In the genomic region with DNA sequence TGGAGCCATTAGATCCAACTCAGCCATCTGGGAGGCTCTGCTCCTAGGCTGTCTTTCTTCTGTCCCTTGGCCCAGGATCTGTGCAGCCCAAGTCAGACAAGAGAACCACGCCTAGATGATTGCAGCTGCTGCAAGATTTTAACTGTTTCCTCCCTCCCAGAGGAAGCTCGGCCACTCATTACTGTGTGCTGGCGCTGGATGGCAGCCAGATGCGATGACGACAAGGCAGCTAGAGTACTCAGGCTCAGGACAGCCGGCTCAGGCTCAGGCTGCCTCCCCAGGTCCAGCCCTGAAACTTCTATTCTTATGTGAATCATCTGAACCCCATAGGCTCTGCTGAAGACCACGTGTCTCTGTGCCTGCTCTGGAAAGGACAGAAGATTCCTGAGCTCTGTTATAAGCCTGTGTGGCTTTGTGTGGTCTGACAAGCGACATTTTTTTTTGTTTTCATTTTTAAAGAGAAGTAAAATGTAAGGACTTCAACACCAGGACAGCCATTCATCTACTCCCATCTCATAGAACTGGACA, we compare ENCODE assay signal across 1 cellular context.
A peak's percentile ranks its signal among the peaks of the same experiment; 100 is the strongest.
TF ChIP-seq lines count a peak whose summit lies in the region.

No MANE protein-coding gene starts in this region.

TF ChIP-seq in K562, 482 proteins besides CTCF, POLR2A, EP300 and RAD21 (continued from another document and continues in another):
- TF ChIP-seq, protein P1, sequence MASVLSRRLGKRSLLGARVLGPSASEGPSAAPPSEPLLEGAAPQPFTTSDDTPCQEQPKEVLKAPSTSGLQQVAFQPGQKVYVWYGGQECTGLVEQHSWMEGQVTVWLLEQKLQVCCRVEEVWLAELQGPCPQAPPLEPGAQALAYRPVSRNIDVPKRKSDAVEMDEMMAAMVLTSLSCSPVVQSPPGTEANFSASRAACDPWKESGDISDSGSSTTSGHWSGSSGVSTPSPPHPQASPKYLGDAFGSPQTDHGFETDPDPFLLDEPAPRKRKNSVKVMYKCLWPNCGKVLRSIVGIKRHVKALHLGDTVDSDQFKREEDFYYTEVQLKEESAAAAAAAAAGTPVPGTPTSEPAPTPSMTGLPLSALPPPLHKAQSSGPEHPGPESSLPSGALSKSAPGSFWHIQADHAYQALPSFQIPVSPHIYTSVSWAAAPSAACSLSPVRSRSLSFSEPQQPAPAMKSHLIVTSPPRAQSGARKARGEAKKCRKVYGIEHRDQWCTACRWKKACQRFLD (CRISPR knock-in tag; IDR thresholded peaks at IDR 0.05): no peak
- TF ChIP-seq, protein P2, sequence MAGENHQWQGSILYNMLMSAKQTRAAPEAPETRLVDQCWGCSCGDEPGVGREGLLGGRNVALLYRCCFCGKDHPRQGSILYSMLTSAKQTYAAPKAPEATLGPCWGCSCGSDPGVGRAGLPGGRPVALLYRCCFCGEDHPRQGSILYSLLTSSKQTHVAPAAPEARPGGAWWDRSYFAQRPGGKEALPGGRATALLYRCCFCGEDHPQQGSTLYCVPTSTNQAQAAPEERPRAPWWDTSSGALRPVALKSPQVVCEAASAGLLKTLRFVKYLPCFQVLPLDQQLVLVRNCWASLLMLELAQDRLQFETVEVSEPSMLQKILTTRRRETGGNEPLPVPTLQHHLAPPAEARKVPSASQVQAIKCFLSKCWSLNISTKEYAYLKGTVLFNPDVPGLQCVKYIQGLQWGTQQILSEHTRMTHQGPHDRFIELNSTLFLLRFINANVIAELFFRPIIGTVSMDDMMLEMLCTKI (IDR thresholded peaks at IDR 0.05; ENCODE audit: partially characterized antibody): no peak
- TF ChIP-seq RUNX1 (IDR thresholded peaks at IDR 0.05; ENCODE audit: low read depth) (no peak), ZC3H8 (IDR thresholded peaks at IDR 0.05) (no peak), SAFB2 (IDR thresholded peaks at IDR 0.05; ENCODE audit: borderline replicate concordance, low read depth, low read length, severe bottlenecking) (no peak), CHD4 (IDR thresholded peaks at IDR 0.05; ENCODE audit: insufficient read depth, insufficient replicate concordance, low read depth, low read length, poor library complexity, severe bottlenecking) (no peak), TAF9B (IDR thresholded peaks at IDR 0.05; ENCODE audit: partially characterized antibody) (no peak), PPARD (CRISPR knock-in tag; IDR thresholded peaks at IDR 0.05) (no peak), TCFL5 (CRISPR knock-in tag; conservative IDR thresholded peaks at IDR 0.05) (no peak), RCOR1 (IDR thresholded peaks at IDR 0.05; ENCODE audit: borderline replicate concordance in 1 of 2, low read depth in 2 of 2, low read length in 2 of 2) (peak in 1 of 2 experiments; percentile 79; a peak in 2 of 4 replicates), HDAC2 (IDR thresholded peaks at IDR 0.05) (peak; percentile 51; the same call in 1 of the 2 replicates), SOX6 (IDR thresholded peaks at IDR 0.05) (0 out of 2 replicates have a peak, but pooled peaks have one; percentile 51), WHSC1 (IDR thresholded peaks at IDR 0.05; ENCODE audit: low read length) (no peak), POLR2G (IDR thresholded peaks at IDR 0.05; ENCODE audit: low read depth, low read length) (no peak), PURB (CRISPR knock-in tag; IDR thresholded peaks at IDR 0.05; ENCODE audit: low read depth) (no peak), BHLHE40 (IDR thresholded peaks at IDR 0.05; ENCODE audit: low read length) (no peak), XRCC5 (IDR thresholded peaks at IDR 0.05; ENCODE audit: low read depth, low read length) (no peak), RBM22 (IDR thresholded peaks at IDR 0.05; ENCODE audit: low read depth, low read length, poor library complexity, severe bottlenecking) (no peak), CBX5 (IDR thresholded peaks at IDR 0.05; ENCODE audit: borderline replicate concordance, low read depth) (no peak), ZKSCAN1 (IDR thresholded peaks at IDR 0.05; ENCODE audit: low read depth, low read length) (no peak), KDM4B (IDR thresholded peaks at IDR 0.05; ENCODE audit: borderline replicate concordance in 2 of 2, low read depth in 1 of 2) (no peak), ATF7 (IDR thresholded peaks at IDR 0.05) (peak; percentile 96), HDGF (IDR thresholded peaks at IDR 0.05) (no peak), PHF8 (IDR thresholded peaks at IDR 0.05; ENCODE audit: borderline replicate concordance, low read length) (no peak)
- TF ChIP-seq, protein P3, sequence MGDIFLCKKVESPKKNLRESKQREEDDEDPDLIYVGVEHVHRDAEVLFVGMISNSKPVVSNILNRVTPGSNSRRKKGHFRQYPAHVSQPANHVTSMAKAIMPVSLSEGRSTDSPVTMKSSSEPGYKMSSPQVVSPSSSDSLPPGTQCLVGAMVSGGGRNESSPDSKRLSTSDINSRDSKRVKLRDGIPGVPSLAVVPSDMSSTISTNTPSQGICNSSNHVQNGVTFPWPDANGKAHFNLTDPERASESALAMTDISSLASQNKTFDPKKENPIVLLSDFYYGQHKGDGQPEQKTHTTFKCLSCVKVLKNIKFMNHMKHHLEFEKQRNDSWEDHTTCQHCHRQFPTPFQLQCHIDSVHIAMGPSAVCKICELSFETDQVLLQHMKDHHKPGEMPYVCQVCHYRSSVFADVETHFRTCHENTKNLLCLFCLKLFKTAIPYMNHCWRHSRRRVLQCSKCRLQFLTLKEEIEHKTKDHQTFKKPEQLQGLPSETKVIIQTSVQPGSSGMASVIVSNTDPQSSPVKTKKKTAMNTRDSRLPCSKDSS (IDR thresholded peaks at IDR 0.05; ENCODE audit: low read depth, partially characterized antibody): no peak
- TF ChIP-seq, protein P4, sequence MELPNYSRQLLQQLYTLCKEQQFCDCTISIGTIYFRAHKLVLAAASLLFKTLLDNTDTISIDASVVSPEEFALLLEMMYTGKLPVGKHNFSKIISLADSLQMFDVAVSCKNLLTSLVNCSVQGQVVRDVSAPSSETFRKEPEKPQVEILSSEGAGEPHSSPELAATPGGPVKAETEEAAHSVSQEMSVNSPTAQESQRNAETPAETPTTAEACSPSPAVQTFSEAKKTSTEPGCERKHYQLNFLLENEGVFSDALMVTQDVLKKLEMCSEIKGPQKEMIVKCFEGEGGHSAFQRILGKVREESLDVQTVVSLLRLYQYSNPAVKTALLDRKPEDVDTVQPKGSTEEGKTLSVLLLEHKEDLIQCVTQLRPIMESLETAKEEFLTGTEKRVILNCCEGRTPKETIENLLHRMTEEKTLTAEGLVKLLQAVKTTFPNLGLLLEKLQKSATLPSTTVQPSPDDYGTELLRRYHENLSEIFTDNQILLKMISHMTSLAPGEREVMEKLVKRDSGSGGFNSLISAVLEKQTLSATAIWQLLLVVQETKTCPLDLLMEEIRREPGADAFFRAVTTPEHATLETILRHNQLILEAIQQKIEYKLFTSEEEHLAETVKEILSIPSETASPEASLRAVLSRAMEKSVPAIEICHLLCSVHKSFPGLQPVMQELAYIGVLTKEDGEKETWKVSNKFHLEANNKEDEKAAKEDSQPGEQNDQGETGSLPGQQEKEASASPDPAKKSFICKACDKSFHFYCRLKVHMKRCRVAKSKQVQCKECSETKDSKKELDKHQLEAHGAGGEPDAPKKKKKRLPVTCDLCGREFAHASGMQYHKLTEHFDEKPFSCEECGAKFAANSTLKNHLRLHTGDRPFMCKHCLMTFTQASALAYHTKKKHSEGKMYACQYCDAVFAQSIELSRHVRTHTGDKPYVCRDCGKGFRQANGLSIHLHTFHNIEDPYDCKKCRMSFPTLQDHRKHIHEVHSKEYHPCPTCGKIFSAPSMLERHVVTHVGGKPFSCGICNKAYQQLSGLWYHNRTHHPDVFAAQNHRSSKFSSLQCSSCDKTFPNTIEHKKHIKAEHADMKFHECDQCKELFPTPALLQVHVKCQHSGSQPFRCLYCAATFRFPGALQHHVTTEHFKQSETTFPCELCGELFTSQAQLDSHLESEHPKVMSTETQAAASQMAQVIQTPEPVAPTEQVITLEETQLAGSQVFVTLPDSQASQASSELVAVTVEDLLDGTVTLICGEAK (IDR thresholded peaks at IDR 0.05): no peak
- TF ChIP-seq, protein P4 (CRISPR knock-in tag; IDR thresholded peaks at IDR 0.05): no peak
- TF ChIP-seq, protein P5, sequence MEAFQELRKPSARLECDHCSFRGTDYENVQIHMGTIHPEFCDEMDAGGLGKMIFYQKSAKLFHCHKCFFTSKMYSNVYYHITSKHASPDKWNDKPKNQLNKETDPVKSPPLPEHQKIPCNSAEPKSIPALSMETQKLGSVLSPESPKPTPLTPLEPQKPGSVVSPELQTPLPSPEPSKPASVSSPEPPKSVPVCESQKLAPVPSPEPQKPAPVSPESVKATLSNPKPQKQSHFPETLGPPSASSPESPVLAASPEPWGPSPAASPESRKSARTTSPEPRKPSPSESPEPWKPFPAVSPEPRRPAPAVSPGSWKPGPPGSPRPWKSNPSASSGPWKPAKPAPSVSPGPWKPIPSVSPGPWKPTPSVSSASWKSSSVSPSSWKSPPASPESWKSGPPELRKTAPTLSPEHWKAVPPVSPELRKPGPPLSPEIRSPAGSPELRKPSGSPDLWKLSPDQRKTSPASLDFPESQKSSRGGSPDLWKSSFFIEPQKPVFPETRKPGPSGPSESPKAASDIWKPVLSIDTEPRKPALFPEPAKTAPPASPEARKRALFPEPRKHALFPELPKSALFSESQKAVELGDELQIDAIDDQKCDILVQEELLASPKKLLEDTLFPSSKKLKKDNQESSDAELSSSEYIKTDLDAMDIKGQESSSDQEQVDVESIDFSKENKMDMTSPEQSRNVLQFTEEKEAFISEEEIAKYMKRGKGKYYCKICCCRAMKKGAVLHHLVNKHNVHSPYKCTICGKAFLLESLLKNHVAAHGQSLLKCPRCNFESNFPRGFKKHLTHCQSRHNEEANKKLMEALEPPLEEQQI (IDR thresholded peaks at IDR 0.05): no peak
- TF ChIP-seq, protein P6, sequence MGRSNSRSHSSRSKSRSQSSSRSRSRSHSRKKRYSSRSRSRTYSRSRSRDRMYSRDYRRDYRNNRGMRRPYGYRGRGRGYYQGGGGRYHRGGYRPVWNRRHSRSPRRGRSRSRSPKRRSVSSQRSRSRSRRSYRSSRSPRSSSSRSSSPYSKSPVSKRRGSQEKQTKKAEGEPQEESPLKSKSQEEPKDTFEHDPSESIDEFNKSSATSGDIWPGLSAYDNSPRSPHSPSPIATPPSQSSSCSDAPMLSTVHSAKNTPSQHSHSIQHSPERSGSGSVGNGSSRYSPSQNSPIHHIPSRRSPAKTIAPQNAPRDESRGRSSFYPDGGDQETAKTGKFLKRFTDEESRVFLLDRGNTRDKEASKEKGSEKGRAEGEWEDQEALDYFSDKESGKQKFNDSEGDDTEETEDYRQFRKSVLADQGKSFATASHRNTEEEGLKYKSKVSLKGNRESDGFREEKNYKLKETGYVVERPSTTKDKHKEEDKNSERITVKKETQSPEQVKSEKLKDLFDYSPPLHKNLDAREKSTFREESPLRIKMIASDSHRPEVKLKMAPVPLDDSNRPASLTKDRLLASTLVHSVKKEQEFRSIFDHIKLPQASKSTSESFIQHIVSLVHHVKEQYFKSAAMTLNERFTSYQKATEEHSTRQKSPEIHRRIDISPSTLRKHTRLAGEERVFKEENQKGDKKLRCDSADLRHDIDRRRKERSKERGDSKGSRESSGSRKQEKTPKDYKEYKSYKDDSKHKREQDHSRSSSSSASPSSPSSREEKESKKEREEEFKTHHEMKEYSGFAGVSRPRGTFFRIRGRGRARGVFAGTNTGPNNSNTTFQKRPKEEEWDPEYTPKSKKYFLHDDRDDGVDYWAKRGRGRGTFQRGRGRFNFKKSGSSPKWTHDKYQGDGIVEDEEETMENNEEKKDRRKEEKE (IDR thresholded peaks at IDR 0.05; ENCODE audit: borderline replicate concordance in 1 of 2, control insufficient read depth in 1 of 2, low read depth in 2 of 2, low read length in 1 of 2): no peak
- TF ChIP-seq, protein P7, sequence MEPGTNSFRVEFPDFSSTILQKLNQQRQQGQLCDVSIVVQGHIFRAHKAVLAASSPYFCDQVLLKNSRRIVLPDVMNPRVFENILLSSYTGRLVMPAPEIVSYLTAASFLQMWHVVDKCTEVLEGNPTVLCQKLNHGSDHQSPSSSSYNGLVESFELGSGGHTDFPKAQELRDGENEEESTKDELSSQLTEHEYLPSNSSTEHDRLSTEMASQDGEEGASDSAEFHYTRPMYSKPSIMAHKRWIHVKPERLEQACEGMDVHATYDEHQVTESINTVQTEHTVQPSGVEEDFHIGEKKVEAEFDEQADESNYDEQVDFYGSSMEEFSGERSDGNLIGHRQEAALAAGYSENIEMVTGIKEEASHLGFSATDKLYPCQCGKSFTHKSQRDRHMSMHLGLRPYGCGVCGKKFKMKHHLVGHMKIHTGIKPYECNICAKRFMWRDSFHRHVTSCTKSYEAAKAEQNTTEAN (CRISPR knock-in tag; IDR thresholded peaks at IDR 0.05): no peak
